Comparison of ENCODE assay signal across 16 cellular contexts in the genomic region with DNA sequence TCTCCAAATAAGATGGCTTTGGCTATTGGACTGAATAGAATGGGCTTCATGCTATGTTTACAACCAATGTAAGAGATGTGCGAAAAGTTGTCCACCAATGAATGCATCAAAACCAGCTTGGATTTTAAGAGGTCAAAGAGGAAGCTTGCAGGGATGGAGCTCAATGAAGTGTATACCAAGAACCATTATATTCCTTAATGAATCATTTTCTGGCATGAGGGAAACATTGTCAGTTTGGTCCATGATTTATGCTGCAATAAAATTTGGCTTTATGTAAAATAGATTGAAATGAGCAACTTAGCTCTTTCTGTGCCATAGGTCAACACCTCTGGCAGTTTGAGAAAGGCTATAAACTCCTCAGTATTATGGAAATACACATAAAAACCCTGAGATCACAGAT.
DNase-seq lines count a peak whose midpoint lies in the region.
"Had no signal": no experiment of that assay in that cellular context is flagged by ENCODE, and none has a peak within 500 bp of the region (broad histone marks: within the 10 kb centered on the region; RNA-seq: fewer than 3 reads in every experiment).

No MANE protein-coding gene starts in this region.

- H3K9me3 ChIP-seq in SK-N-MC (ENCODE audit: low read depth, low read length): no peaks in the 10 kb centered on the region
- H3K9me3 ChIP-seq: BE2C had no signal

- H3K9ac ChIP-seq in SK-N-MC (ENCODE audit: insufficient read length): no peak overlapping the region

- no peak overlapping the region for H3K27ac ChIP-seq in SK-N-MC

- peaks cover 24% of the 10 kb centered on the region for H3K36me3 ChIP-seq in SK-N-MC (ENCODE audit: insufficient read depth, low read length)
- H3K36me3 ChIP-seq: BE2C had no signal

- peak; percentile 31 for DNase-seq in EL
- DNase-seq in NCI-H526 (lab: John Stamatoyannopoulos, UW): peak; percentile 23 to 48
- peak; percentile 32 for DNase-seq in SK-N-MC (ENCODE audit: low read depth, low spot score)
- DNase-seq in HCEC 1CT: no peak
- no peak for DNase-seq in NK-92 (lab: John Stamatoyannopoulos, UW; ENCODE audit: unreplicated experiment)
- DNase-seq in NCI-H1417 treated with DMSO at 0.1 percent for 48 hours (lab: John Stamatoyannopoulos, UW): no peak
- no peak for DNase-seq in activated effector memory CD4-positive, alpha-beta T cell treated with Interleukin-2 at 50 U/mL for 16 hours
- DNase-seq: BE2C; C1 segment of cervical spinal cord; CD4-positive, CD25-positive, alpha-beta regulatory T cell; CD8-positive, alpha-beta memory T cell; COR-L47; GF-D8; GOT3; H7 had no signal

- H3K4me3 ChIP-seq in SK-N-MC: no peak overlapping the region
- H3K4me3 ChIP-seq: GM12878 had no signal

Comparison
In these comparisons a context has a peak if more than half of its experiments do, and no peak if none do; other contexts are left out.
1. DNase-seq: peak in EL (single experiment), NCI-H526 (2 of 2) and SK-N-MC (single experiment); none in HCEC 1CT (single experiment), NK-92 (single experiment), NCI-H1417 treated with DMSO at 0.1 percent for 48 hours (single experiment) and activated effector memory CD4-positive, alpha-beta T cell treated with Interleukin-2 at 50 U/mL for 16 hours (single experiment).